Comparison of ENCODE assay signal across 8 cellular contexts in genomic region chrX:47561653-47562151, GRCh38. TPM values are rescaled to one million over a fixed set of nuclear protein-coding genes. Genes with fewer than 3 reads are reported as not detected.
DNase-seq lines count a peak whose midpoint lies in the region; ATAC-seq lines count a peak whose summit lies in the region.

No MANE protein-coding gene starts in this region.

- no peak for DNase-seq in central memory CD8-positive, alpha-beta T cell (ENCODE audit: low spot score in 2 of 2)
- no peak for DNase-seq in midbrain (lab: John Stamatoyannopoulos, UW)
- no peak for DNase-seq in NCI-H1105 (lab: John Stamatoyannopoulos, UW)

- ATAC-seq in central memory CD8-positive, alpha-beta T cell (replicated peaks; ENCODE audit: extremely low read depth, poor library complexity, severe bottlenecking): no peak
- ATAC-seq in GM21619 (IDR thresholded peaks at IDR 0.05; ENCODE audit: unreplicated experiment) (no peak), GM21825 (IDR thresholded peaks at IDR 0.05; ENCODE audit: unreplicated experiment) (no peak)

- H3K36me3 Mint-ChIP-seq in central memory CD8-positive, alpha-beta T cell (ENCODE audit: insufficient read depth): peaks cover 31% of the 10 kb centered on the region

- peak overlapping the region; percentile 90; the same call in 1 of the 2 replicates for H3K27ac ChIP-seq in ACC112 (ENCODE audit: low read depth, low read length)
- H3K27ac ChIP-seq in HUES64 (ENCODE audit: low read depth, low read length): peak overlapping the region; percentile 72; the same call in 1 of the 2 replicates
- peak overlapping the region; percentile 34 for H3K27ac ChIP-seq in muscle layer of colon (ENCODE audit: low read depth, low read length)

- H3K36me3 ChIP-seq in ACC112 (ENCODE audit: insufficient read depth, low read length) (peaks cover 12% of the 10 kb centered on the region; the same call in 1 of the 2 replicates), HUES64 (ENCODE audit: insufficient read depth, low read length) (peaks cover 35% of the 10 kb centered on the region), muscle layer of colon (ENCODE audit: insufficient read depth, low read length) (peaks cover 16% of the 10 kb centered on the region)

- H3K9ac ChIP-seq in HUES64 (ENCODE audit: low read depth, low read length) (peak overlapping the region; percentile 83), muscle layer of colon (ENCODE audit: low read length) (no peak overlapping the region)

- peaks cover 28% of the 10 kb centered on the region for H3K4me1 Mint-ChIP-seq in central memory CD8-positive, alpha-beta T cell

- 5% methylated on average over 10 of the region's 10 CpGs for WGBS in HUES64

- H3K4me3 ChIP-seq in ACC112 (ENCODE audit: low read depth, low read length) (peak overlapping the region; percentile 95), HUES64 (ENCODE audit: low read length) (peak overlapping the region; percentile 95), muscle layer of colon (ENCODE audit: low read depth in 1 of 2, low read length in 2 of 2) (peak overlapping the region; percentile 77 to 83)

- peak overlapping the region; percentile 50 for H2AFZ ChIP-seq in ACC112 (ENCODE audit: low read length, unreplicated experiment)

- peak overlapping the region; percentile 94 for H3K27ac Mint-ChIP-seq in central memory CD8-positive, alpha-beta T cell (ENCODE audit: low read depth)

- H3K27me3 Mint-ChIP-seq in central memory CD8-positive, alpha-beta T cell: no peaks in the 10 kb centered on the region

- H3K4me1 ChIP-seq in ACC112 (ENCODE audit: control insufficient read depth, insufficient read depth, low read length, unreplicated experiment) (peaks cover 24% of the 10 kb centered on the region), HUES64 (ENCODE audit: insufficient read depth, low read length) (0 out of 2 replicates have a peak, but pooled peaks cover 6% of the 10 kb centered on the region), muscle layer of colon (ENCODE audit: insufficient read depth, low read length) (no peaks in the 10 kb centered on the region)

- H3K27me3 ChIP-seq in ACC112 (ENCODE audit: insufficient read depth, low read length) (no peaks in the 10 kb centered on the region), HUES64 (ENCODE audit: insufficient read depth, low read length) (no peaks in the 10 kb centered on the region), muscle layer of colon (ENCODE audit: control insufficient read depth in 1 of 2, insufficient read depth in 2 of 2, low read length in 2 of 2) (no peaks in the 10 kb centered on the region)

- peak overlapping the region; percentile 78 for H3K4me3 Mint-ChIP-seq in central memory CD8-positive, alpha-beta T cell

- H3K79me2 ChIP-seq in ACC112 (ENCODE audit: control insufficient read depth, insufficient read depth, low read length, unreplicated experiment): peaks cover 23% of the 10 kb centered on the region

- H3K9me3 Mint-ChIP-seq in central memory CD8-positive, alpha-beta T cell: no peaks in the 10 kb centered on the region

- H3K9me3 ChIP-seq in HUES64 (ENCODE audit: insufficient read depth, low read depth, low read length) (no peaks in the 10 kb centered on the region), muscle layer of colon (ENCODE audit: low read length) (no peaks in the 10 kb centered on the region)

RNA-seq across cellular contexts. Expression of gene ARAF, which starts 0.7 kb away (rescaled TPM):
- 29.4 TPM for polyA plus RNA-seq in HUES64 (2013, experiment 1 of 2)
- polyA plus RNA-seq in HUES64 (2013, experiment 2 of 2): 25.7 TPM

RNA-seq across cellular contexts. Expression of gene TIMP1, which starts 20.5 kb away (rescaled TPM):
- polyA plus RNA-seq in HUES64 (2013, experiment 1 of 2): 50.8 TPM
- polyA plus RNA-seq in HUES64 (2013, experiment 2 of 2): 62.1 TPM

RNA-seq across cellular contexts. Expression of gene SYN1, which starts 58.0 kb away (rescaled TPM):
- polyA plus RNA-seq in HUES64 (2013, experiment 1 of 2): 8.3 TPM
- polyA plus RNA-seq in HUES64 (2013, experiment 2 of 2): 10.6 TPM

Comparison
In these comparisons a context has a peak if more than half of its experiments do, and no peak if none do; other contexts are left out.
1. H3K27ac ChIP-seq: peak in every context shown above with its lines; median percentile 90 in ACC112; 72 in HUES64; 34 in muscle layer of colon.